ENCODE assay signal across 9 cellular contexts in genomic region chr22:38455063-38455529, GRCh38. TPM values are rescaled to one million over a fixed set of nuclear protein-coding genes. Genes with fewer than 3 reads are reported as not detected.
DNase-seq lines count a peak whose midpoint lies in the region; ATAC-seq, FAIRE-seq and TF ChIP-seq lines count a peak whose summit lies in the region.
"Had no signal": no experiment of that assay in that cellular context is flagged by ENCODE, and none has a peak within 500 bp of the region (broad histone marks: within the 10 kb centered on the region; RNA-seq: fewer than 3 reads in every experiment).

Gene KCNJ4 (minus strand): TSS chr22:38455199. CDS start chr22:38428132, 27,067 bp downstream.

- H3K4me1 Mint-ChIP-seq in CD8-positive, alpha-beta memory T cell, result peaks cover 11 to 17% (median 14%) of the 10 kb centered on the region in 3 donors

- H3K79me2 ChIP-seq in fibroblast of lung (ENCODE audit: control insufficient read depth, insufficient read depth, low read length), result no peaks in the 10 kb centered on the region

- H3K9me3 ChIP-seq in CD8-positive, alpha-beta memory T cell (ENCODE audit: low read length), result no peaks in the 10 kb centered on the region
- no peaks in the 10 kb centered on the region for H3K9me3 ChIP-seq in SJCRH30 (replicated peaks)
- no peaks in the 10 kb centered on the region for H3K9me3 ChIP-seq in fibroblast of lung (ENCODE audit: control insufficient read depth, insufficient read depth, low read depth, low read length)
- no peaks in the 10 kb centered on the region for H3K9me3 ChIP-seq in pancreas

- H3K27me3 ChIP-seq in CD8-positive, alpha-beta memory T cell (ENCODE audit: insufficient read depth, low read length, poor library complexity, severe bottlenecking), result peaks cover 30% of the 10 kb centered on the region
- H3K27me3 ChIP-seq in SJCRH30, result peaks cover 42% of the 10 kb centered on the region
- peaks cover 65% of the 10 kb centered on the region for H3K27me3 ChIP-seq in fibroblast of lung (ENCODE audit: control insufficient read depth, insufficient read depth, low read length)
- H3K27me3 ChIP-seq in pancreas, result no peaks in the 10 kb centered on the region

- CTCF ChIA-PET in CD8-positive, alpha-beta memory T cell (lab: Charles Lee), result no interaction called here

- TF ChIP-seq CTCF in fibroblast of lung (conservative IDR thresholded peaks at IDR 0.05 in 1 of 2, IDR thresholded peaks at IDR 0.05 in 1 of 2; ENCODE audit: low read depth in 1 of 2, low read length in 2 of 2) (no peak), pancreas (IDR thresholded peaks at IDR 0.05) (no peak)

- intact Hi-C loops in pancreas (cut with DNase I), result no loop called here

- no peak within 1 kb of the TSS for H3K27ac ChIP-seq in CD8-positive, alpha-beta memory T cell (ENCODE audit: low read depth, low read length)
- H3K27ac ChIP-seq in SJCRH30, result no peak within 1 kb of the TSS
- H3K27ac ChIP-seq in fibroblast of lung (ENCODE audit: insufficient read depth, low read length), result no peak within 1 kb of the TSS
- H3K27ac ChIP-seq in pancreas, result no peak within 1 kb of the TSS

- H3K4me1 ChIP-seq in CD8-positive, alpha-beta memory T cell (ENCODE audit: insufficient read depth, low read length), result no peaks in the 10 kb centered on the region
- H3K4me1 ChIP-seq in SJCRH30, result no peaks in the 10 kb centered on the region
- no peaks in the 10 kb centered on the region for H3K4me1 ChIP-seq in fibroblast of lung (ENCODE audit: control insufficient read depth, extremely low read depth, insufficient read depth, low read length)
- H3K4me1 ChIP-seq in pancreas, result no peaks in the 10 kb centered on the region

- peaks cover 0 to 8% (median 0%) of the 10 kb centered on the region in 3 donors for H3K36me3 Mint-ChIP-seq in CD8-positive, alpha-beta memory T cell

- no peak for FAIRE-seq in pancreas (lab: Jason Lieb, UNC)

- H3K9ac ChIP-seq in fibroblast of lung (ENCODE audit: insufficient read depth, low read length), result no peak within 1 kb of the TSS

- no peaks in the 10 kb centered on the region for H4K20me1 ChIP-seq in fibroblast of lung (ENCODE audit: control insufficient read depth, extremely low read depth, insufficient read depth, low read length)

- no peak for ATAC-seq in pancreas
- no peak for ATAC-seq in GM18861 (IDR thresholded peaks at IDR 0.05; ENCODE audit: unreplicated experiment)

- peak within 1 kb of the TSS; percentile 40 to 89 (median 77) for H3K4me3 Mint-ChIP-seq in CD8-positive, alpha-beta memory T cell

- H3K4me3 ChIP-seq in CD8-positive, alpha-beta memory T cell (ENCODE audit: low read length), result no peak within 1 kb of the TSS
- H3K4me3 ChIP-seq in SJCRH30 (peak within 1 kb of the TSS; percentile 65), fibroblast of lung (replicated peaks in 1 of 4; ENCODE audit: control extremely low read depth in 1 of 4, insufficient read depth in 1 of 4, low read depth in 3 of 4, low read length in 4 of 4) (peak within 1 kb of the TSS in 1 of 4 experiments; percentile 4), pancreas (peak within 1 kb of the TSS in 3 of 4 donors; percentile 12 to 46 (median 40))

- H3K27me3 Mint-ChIP-seq in CD8-positive, alpha-beta memory T cell, result peaks cover 48 to 75% of the 10 kb centered on the region in 2 donors

- H2AFZ ChIP-seq in fibroblast of lung (ENCODE audit: low read length), result no peak within 1 kb of the TSS

- DNase-seq in CD8-positive, alpha-beta memory T cell, result no peak
- DNase-seq in SJCRH30, result no peak
- DNase-seq in fibroblast of lung (ENCODE audit: low read depth in 2 of 2), result no peak
- no peak for DNase-seq in pancreas
- no peak for DNase-seq in RPMI8226
- no peak for DNase-seq in NCI-H2029 (lab: John Stamatoyannopoulos, UW)
- DNase-seq in NCI-H526 treated with DMSO at 0.1 percent for 48 hours (lab: John Stamatoyannopoulos, UW), result no peak
- DNase-seq: erythroblast had no signal

- peak within 1 kb of the TSS; percentile 13 for H3K4me2 ChIP-seq in fibroblast of lung (ENCODE audit: extremely low read depth, insufficient read depth, low read length)

- H3K27ac Mint-ChIP-seq in CD8-positive, alpha-beta memory T cell, result peak within 1 kb of the TSS in 1 of 8 donors; percentile 65

- WGBS in pancreas, 2 donors, result 1 to 2% methylated on average over 20 to 78 of the region's 78 CpGs

- POLR2A ChIA-PET in CD8-positive, alpha-beta memory T cell (lab: Charles Lee), result no interaction called here

- peaks cover 0 to 2% (median 1%) of the 10 kb centered on the region in 5 donors for H3K9me3 Mint-ChIP-seq in CD8-positive, alpha-beta memory T cell

- no peaks in the 10 kb centered on the region for H3K36me3 ChIP-seq in CD8-positive, alpha-beta memory T cell (ENCODE audit: insufficient read depth, low read length)
- H3K36me3 ChIP-seq in SJCRH30 (no peaks in the 10 kb centered on the region), fibroblast of lung (ENCODE audit: control insufficient read depth, insufficient read depth, low read length) (no peaks in the 10 kb centered on the region), pancreas (no peaks in the 10 kb centered on the region)

RNA-seq across cellular contexts. Expression of gene KCNJ4, which starts in this region (rescaled TPM):
- not detected for total RNA-seq in CD8-positive, alpha-beta memory T cell
- polyA plus RNA-seq in CD8-positive, alpha-beta memory T cell, result not detected
- 0.04 and 0.25 TPM in 2 replicates for total RNA-seq in SJCRH30 (2014; rRNA removed; shearing (Covaris generic))
- total RNA-seq in fibroblast of lung (not detected in 2 replicates), pancreas (not detected)
- polyA plus RNA-seq in fibroblast of lung (not detected in 2 replicates), pancreas (not detected)
- not detected in 2 replicates for polyA plus RNA-seq in fibroblast of lung (2012)
- not detected in 2 replicates for polyA minus RNA-seq in fibroblast of lung (ENCODE audit: low replicate concordance)
